16 cellular contexts compared by ENCODE assay signal in genomic region chr9:35776018-35776417, GRCh38. TPM values are rescaled to one million over a fixed set of nuclear protein-coding genes. Genes with fewer than 3 reads are reported as not detected.
A peak's percentile ranks its signal among the peaks of the same experiment; 100 is the strongest.
DNase-seq lines count a peak whose midpoint lies in the region; ATAC-seq and TF ChIP-seq lines count a peak whose summit lies in the region.
"Had no signal": no experiment of that assay in that cellular context is flagged by ENCODE, and none has a peak within 500 bp of the region (broad histone marks: within the 10 kb centered on the region; RNA-seq: fewer than 3 reads in every experiment).

No MANE protein-coding gene starts in this region.

- peak overlapping the region in 2 of 3 donors; percentile 78 to 83 for H3K27ac Mint-ChIP-seq in IgD-negative memory B cell
- no peak overlapping the region for H3K27ac Mint-ChIP-seq in MCF 10A (ENCODE audit: low read depth, unreplicated experiment)

- H3K36me3 Mint-ChIP-seq in IgD-negative memory B cell = peaks cover 2% of the 10 kb centered on the region
- H3K36me3 Mint-ChIP-seq in MCF 10A (ENCODE audit: insufficient read depth, unreplicated experiment) = peaks cover 10% of the 10 kb centered on the region
- H3K36me3 Mint-ChIP-seq: CD14-positive monocyte had no signal

- intact Hi-C loops in MCF 10A (cut with micrococcal nuclease) = no loop called here

- no peak for TF ChIP-seq POLR2A in GM18505 (IDR thresholded peaks at IDR 0.05; ENCODE audit: borderline replicate concordance, extremely low read depth, insufficient read depth, insufficient read length)

- ATAC-seq in GM18505 (IDR thresholded peaks at IDR 0.05; ENCODE audit: unreplicated experiment) = no peak

- POLR2A ChIA-PET in MCF 10A (lab: Yijun Ruan, JAX) = interaction anchor here (0.9 to 1.2 kb wide), 2 partner anchors 44 to 114 kb away, joined by 3 to 4 read pairs; partner anchors contain the start of genes CREB3 and TLN1

- peaks cover 2 to 8% (median 6%) of the 10 kb centered on the region in 3 donors for H3K4me1 Mint-ChIP-seq in IgD-negative memory B cell
- no peaks in the 10 kb centered on the region for H3K4me1 Mint-ChIP-seq in MCF 10A (ENCODE audit: insufficient read depth, unreplicated experiment)

- DNase-seq in DMS53 (lab: John Stamatoyannopoulos, UW) (peak; percentile 91), NCI-H2196 treated with DMSO at 0.1 percent for 48 hours (lab: John Stamatoyannopoulos, UW; ENCODE audit: unreplicated experiment) (peak; percentile 50), iPS-NIHi11 (ENCODE audit: low spot score) (peak; percentile 28), MCF 10A (ENCODE audit: unreplicated experiment) (no peak), SK-N-DZ (ENCODE audit: low spot score) (no peak)
- DNase-seq in NK-92 treated with Interleukin-12 subunit alpha and Interleukin-12 subunit beta, amount 100 ng/mL, for 24 hours (lab: John Stamatoyannopoulos, UW) = no peak
- DNase-seq: effector CD8-positive, alpha-beta T cell; H9; T1000 had no signal

- BruUV-seq in MCF 10A (replicated peaks; lab: Mats Ljungman, UMichigan) = no TSS peak

- H3K4me3 Mint-ChIP-seq in IgD-negative memory B cell (no peak overlapping the region), MCF 10A (ENCODE audit: unreplicated experiment) (no peak overlapping the region)
- H3K4me3 Mint-ChIP-seq: H9 had no signal

- H3K9me3 Mint-ChIP-seq in IgD-negative memory B cell = no peaks in the 10 kb centered on the region
- no peaks in the 10 kb centered on the region for H3K9me3 Mint-ChIP-seq in MCF 10A (ENCODE audit: unreplicated experiment)
- H3K9me3 Mint-ChIP-seq: H9 had no signal

- H3K27me3 Mint-ChIP-seq in IgD-negative memory B cell = no peaks in the 10 kb centered on the region
- H3K27me3 Mint-ChIP-seq in MCF 10A (ENCODE audit: insufficient read depth, unreplicated experiment) = no peaks in the 10 kb centered on the region

- CTCF ChIA-PET in MCF 10A (lab: Yijun Ruan, JAX) = interaction anchor here (0.6 to 2.1 kb wide), 8 partner anchors 13 to 948 kb away, joined by 3 to 15 read pairs (median 4); partner anchors contain the start of gene PIGO

- TF ChIP-seq CTCF in MCF 10A (IDR thresholded peaks at IDR 0.05; ENCODE audit: unreplicated experiment) = no peak

RNA-seq across cellular contexts. Expression of gene NPR2, which starts 15.4 kb away (rescaled TPM):
- 1.9 TPM for polyA plus RNA-seq in IgD-negative memory B cell
- total RNA-seq in MCF 10A (2022) = 5.7 and 10.0 TPM in 2 replicates
- polyA plus RNA-seq in SK-N-DZ (2014; cell fraction: cytosol; rRNA removed) = 1.6 and 6.2 TPM in 2 replicates
- 22.3 and 39.6 TPM in 2 replicates for polyA plus RNA-seq in SK-N-DZ (2014; cell fraction: nucleus; rRNA removed)
- polyA plus RNA-seq: CD14-positive monocyte had no signal

RNA-seq across cellular contexts. Expression of gene MSMP, which starts 21.9 kb away (rescaled TPM):
- polyA plus RNA-seq in IgD-negative memory B cell = 3.8 TPM
- total RNA-seq in MCF 10A (2022) = not detected in 2 replicates
- polyA plus RNA-seq in SK-N-DZ (2014; cell fraction: cytosol; rRNA removed) = not detected in 2 replicates
- polyA plus RNA-seq in SK-N-DZ (2014; cell fraction: nucleus; rRNA removed) = not detected in 2 replicates
- total RNA-seq: astrocyte, omental fat pad, RPMI7951 had no signal
- polyA plus RNA-seq: CD14-positive monocyte had no signal

RNA-seq across cellular contexts. Expression of gene RGP1, which starts 26.9 kb away (rescaled TPM):
- polyA plus RNA-seq in IgD-negative memory B cell = 7.2 TPM
- 33.8 and 35.8 TPM in 2 replicates for total RNA-seq in MCF 10A (2022)
- 11.0 and 12.5 TPM in 2 replicates for polyA plus RNA-seq in SK-N-DZ (2014; cell fraction: cytosol; rRNA removed)
- 14.0 and 18.3 TPM in 2 replicates for polyA plus RNA-seq in SK-N-DZ (2014; cell fraction: nucleus; rRNA removed)

RNA-seq across cellular contexts. Expression of gene GBA2, which starts 27.0 kb away (rescaled TPM):
- polyA plus RNA-seq in IgD-negative memory B cell = 34.6 TPM
- 51.3 and 55.2 TPM in 2 replicates for total RNA-seq in MCF 10A (2022)
- polyA plus RNA-seq in SK-N-DZ (2014; cell fraction: cytosol; rRNA removed) = 53.5 and 62.8 TPM in 2 replicates
- polyA plus RNA-seq in SK-N-DZ (2014; cell fraction: nucleus; rRNA removed) = 357 and 473 TPM in 2 replicates

RNA-seq across cellular contexts. Expression of gene SPAG8, which starts 36.0 kb away (rescaled TPM):
- polyA plus RNA-seq in IgD-negative memory B cell = 1.1 TPM
- 0.37 and 1.1 TPM in 2 replicates for total RNA-seq in MCF 10A (2022)
- 1.1 TPM in 1 of 2 replicates, not detected in the other for polyA plus RNA-seq in SK-N-DZ (2014; cell fraction: cytosol; rRNA removed)
- 2.2 and 4.1 TPM in 2 replicates for polyA plus RNA-seq in SK-N-DZ (2014; cell fraction: nucleus; rRNA removed)
- total RNA-seq: glomerular endothelial cell had no signal

Comparison
In these comparisons a context has a peak if more than half of its experiments do, and no peak if none do; other contexts are left out.
1. DNase-seq: peak in DMS53 (single experiment), NCI-H2196 treated with DMSO at 0.1 percent for 48 hours (single experiment) and iPS-NIHi11 (single experiment); none in MCF 10A (single experiment), SK-N-DZ (single experiment) and NK-92 treated with Interleukin-12 subunit alpha and Interleukin-12 subunit beta, amount 100 ng/mL, for 24 hours (single experiment).